In genomic region chr9:16202913-16203734, GRCh38 we compare ENCODE assay signal across 9 cellular contexts.
A peak's percentile ranks its signal among the peaks of the same experiment; 100 is the strongest.
DNase-seq lines count a peak whose midpoint lies in the region; ATAC-seq and TF ChIP-seq lines count a peak whose summit lies in the region.
"Had no signal": no experiment of that assay in that cellular context is flagged by ENCODE, and none has a peak within 500 bp of the region (broad histone marks: within the 10 kb centered on the region; RNA-seq: fewer than 3 reads in every experiment).

No MANE protein-coding gene starts in this region.

- CTCF ChIA-PET in HEK293 (lab: Yijun Ruan, JAX): interaction anchor here (1.1 to 1.3 kb wide), 2 partner anchors 10 to 70 kb away, joined by 3 to 4 read pairs; no protein-coding TSS in a partner anchor
- CTCF ChIA-PET in T-cell (lab: Charles Lee): no interaction called here

- peaks cover 0 to 6% of the 10 kb centered on the region in 2 donors for H3K27me3 Mint-ChIP-seq in T-cell

- ATAC-seq in T-cell (replicated peaks in 1 of 4): no peak

- no peaks in the 10 kb centered on the region for H3K9me3 ChIP-seq in HEK293 (ENCODE audit: control insufficient read depth, insufficient read depth, low read depth, low read length)

- no peak overlapping the region for H3K27ac Mint-ChIP-seq in T-cell
- H3K27ac Mint-ChIP-seq: activated naive CD4-positive, alpha-beta T cell treated with anti-CD3 and anti-CD28 coated beads, Interleukin-2, amount 50 U/mL, for 24 hours had no signal

- H3K4me1 Mint-ChIP-seq in T-cell: peaks cover 0 to 8% (median 0%) of the 10 kb centered on the region in 3 donors

- H3K4me3 ChIP-seq in HEK293 (ENCODE audit: low read depth, low read length): no peak overlapping the region

- POLR2A ChIA-PET in HEK293 (lab: Yijun Ruan, JAX) (no interaction called here), T-cell (lab: Charles Lee) (no interaction called here)

- H3K4me1 ChIP-seq in HEK293 (ENCODE audit: control insufficient read depth, insufficient read depth, low read length): no peaks in the 10 kb centered on the region

- H3K36me3 Mint-ChIP-seq in T-cell: no peaks in the 10 kb centered on the region
- H3K36me3 Mint-ChIP-seq: activated naive CD4-positive, alpha-beta T cell treated with anti-CD3 and anti-CD28 coated beads, Interleukin-2, amount 50 U/mL, for 24 hours had no signal

- H3K9me3 Mint-ChIP-seq in T-cell: peaks cover 2 to 4% (median 3%) of the 10 kb centered on the region in 3 donors

- H3K4me3 Mint-ChIP-seq in T-cell: no peak overlapping the region
- H3K4me3 Mint-ChIP-seq: activated naive CD4-positive, alpha-beta T cell treated with anti-CD3 and anti-CD28 coated beads, Interleukin-2, amount 50 U/mL, for 24 hours had no signal

- DNase-seq in hepatic stellate cell (ENCODE audit: low spot score) (peak; percentile 87), stromal cell of bone marrow (ENCODE audit: low read depth) (peak; percentile 85), T-cell (no peak), KG1 (lab: John Stamatoyannopoulos, UW) (no peak)
- no peak for DNase-seq in activated CD8-positive, alpha-beta memory T cell treated with anti-CD3 and anti-CD28 coated beads for 24 hours
- DNase-seq: head of caudate nucleus had no signal

- H3K27ac ChIP-seq in HEK293 (ENCODE audit: extremely low read depth, low read depth, low read length): no peak overlapping the region
- H3K27ac ChIP-seq in VCaP: peak overlapping the region; percentile 88

- no peak for TF ChIP-seq CTCF in HEK293 (tag by site-specific recombination; IDR thresholded peaks at IDR 0.05)
- TF ChIP-seq CTCF in VCaP (conservative IDR thresholded peaks at IDR 0.05): no peak

- no peaks in the 10 kb centered on the region for H3K36me3 ChIP-seq in HEK293 (ENCODE audit: control insufficient read depth in 2 of 2, insufficient read depth in 1 of 2, low read length in 2 of 2)

TF ChIP-seq in HEK293, 187 proteins besides CTCF, POLR2A, EP300 and RAD21:
- TF ChIP-seq KLF17 (tag by site-specific recombination; IDR thresholded peaks at IDR 0.05): no peak
- TF ChIP-seq GLIS1 (tag by site-specific recombination; IDR thresholded peaks at IDR 0.05): peak; percentile 65
- TF ChIP-seq ZNF423 (tag by site-specific recombination; IDR thresholded peaks at IDR 0.05): no peak
TF ChIP-seq in HEK293: peak in this region for 1.

Comparison
In these comparisons a context has a peak if more than half of its experiments do, and no peak if none do; other contexts are left out.
1. DNase-seq: peak in hepatic stellate cell (single experiment) and stromal cell of bone marrow (single experiment); none in T-cell (0 of 34), activated CD8-positive, alpha-beta memory T cell treated with anti-CD3 and anti-CD28 coated beads for 24 hours (single experiment) and KG1 (single experiment).